In the genomic region with DNA sequence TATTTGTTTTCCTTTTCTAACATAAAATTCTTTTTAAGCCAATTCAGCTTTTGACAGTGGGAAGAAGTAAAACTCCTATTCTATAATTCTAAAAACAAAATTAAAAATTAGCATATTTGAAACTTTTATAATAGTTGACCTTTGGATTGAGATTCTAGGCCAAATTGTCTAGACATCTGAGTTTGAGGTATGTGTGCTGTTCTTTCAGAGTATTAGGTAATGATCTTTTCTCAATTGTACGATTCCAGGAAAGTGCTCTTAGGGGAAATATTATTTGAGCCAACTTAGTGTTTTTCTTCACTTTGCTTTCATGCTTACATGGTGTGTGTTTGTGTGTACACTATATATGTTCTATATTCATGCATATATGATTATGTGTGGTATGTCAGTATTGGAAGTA, we compare ENCODE assay signal across 19 cellular contexts.
DNase-seq lines count a peak whose midpoint lies in the region; ATAC-seq, FAIRE-seq and TF ChIP-seq lines count a peak whose summit lies in the region.
"Had no signal": no experiment of that assay in that cellular context is flagged by ENCODE, and none has a peak within 500 bp of the region (broad histone marks: within the 10 kb centered on the region; RNA-seq: fewer than 3 reads in every experiment).

No MANE protein-coding gene starts in this region.

- H3K36me3 ChIP-seq in adipocyte (ENCODE audit: control insufficient read depth, insufficient read depth, low read length, severe bottlenecking) (peaks cover 54% of the 10 kb centered on the region), subcutaneous abdominal adipose tissue (ENCODE audit: control insufficient read depth in 5 of 5, insufficient read depth in 5 of 5, low read length in 5 of 5) (peaks cover 11 to 22% (median 21%) of the 10 kb centered on the region in 5 donors)

- H3K4me1 ChIP-seq in adipocyte (ENCODE audit: control insufficient read depth, insufficient read depth, low read length) (peaks cover 47% of the 10 kb centered on the region), subcutaneous abdominal adipose tissue (ENCODE audit: control insufficient read depth in 5 of 5, insufficient read depth in 5 of 5, low read length in 5 of 5) (peaks cover 0 to 17% (median 10%) of the 10 kb centered on the region in 5 donors)
- H3K4me1 ChIP-seq: BLaER1, HAP-1 had no signal

- POLR2A ChIA-PET in GM10248 (lab: Yijun Ruan, JAX), result no interaction called here

- no peak for TF ChIP-seq POLR2A in H54 (IDR thresholded peaks at IDR 0.05; ENCODE audit: low read depth, low read length)

- H3K4me3 ChIP-seq in adipocyte (ENCODE audit: low read length), result peak overlapping the region; percentile 27
- H3K4me3 ChIP-seq in subcutaneous abdominal adipose tissue (ENCODE audit: low read depth in 1 of 5, low read length in 5 of 5), result no peak overlapping the region
- H3K4me3 ChIP-seq: A549, BLaER1, GM12878, HAP-1, K562 had no signal

- TF ChIP-seq CTCF in GM10248 (IDR thresholded peaks at IDR 0.05; ENCODE audit: control extremely low read depth, extremely low read depth, low read depth, missing control alignments), result no peak

- no peak for DNase-seq in H54 (ENCODE audit: insufficient read length, low spot score)
- no peak for DNase-seq in adipocyte (ENCODE audit: low read depth)
- no peak for DNase-seq in left lobe of liver (ENCODE audit: low spot score)
- no peak for DNase-seq in GM10248 (ENCODE audit: extremely low spot score)
- DNase-seq in activated T-cell treated with anti-CD3 and anti-CD28 coated beads for 4 hours, result no peak
- DNase-seq: CD4-positive, alpha-beta memory T cell; DMS153; DMS79; GF-D8; IMR-90 had no signal

- ATAC-seq in left lobe of liver (peak; percentile 69), HG03439 (IDR thresholded peaks at IDR 0.05; ENCODE audit: unreplicated experiment) (no peak)
- ATAC-seq: A549, GM12878, K562 had no signal

- peak overlapping the region; percentile 85 for H3K27ac ChIP-seq in subcutaneous abdominal adipose tissue (ENCODE audit: low read depth, low read length)
- H3K27ac ChIP-seq: A549, BLaER1, HL-60 had no signal

- H3K9ac ChIP-seq in adipocyte (ENCODE audit: low read length) (peak overlapping the region; percentile 69), subcutaneous abdominal adipose tissue (ENCODE audit: low read length in 5 of 5) (peak overlapping the region in 2 of 5 donors; percentile 37 to 81)
- H3K9ac ChIP-seq: BLaER1 had no signal

- FAIRE-seq in H54 (lab: Jason Lieb, UNC), result peak; percentile 33
- FAIRE-seq: A549, GM12878, H1, K562 had no signal

- H3K9me3 ChIP-seq in adipocyte (ENCODE audit: control insufficient read depth, low read length), result no peaks in the 10 kb centered on the region
- peaks cover 0 to 3% (median 0%) of the 10 kb centered on the region in 5 donors for H3K9me3 ChIP-seq in subcutaneous abdominal adipose tissue (ENCODE audit: control insufficient read depth in 5 of 5, low read length in 5 of 5)
- H3K9me3 ChIP-seq: A549, HAP-1 had no signal

- no peaks in the 10 kb centered on the region for H3K27me3 ChIP-seq in adipocyte (replicated peaks; ENCODE audit: control insufficient read depth, insufficient read depth, low read length)
- no peaks in the 10 kb centered on the region for H3K27me3 ChIP-seq in subcutaneous abdominal adipose tissue (ENCODE audit: control insufficient read depth in 5 of 5, insufficient read depth in 4 of 5, low read length in 5 of 5)
- H3K27me3 ChIP-seq: BLaER1 had no signal

- CTCF ChIA-PET in GM10248 (lab: Yijun Ruan, JAX), result no interaction called here
